ENCODE assay signal across 11 cellular contexts in the genomic region with DNA sequence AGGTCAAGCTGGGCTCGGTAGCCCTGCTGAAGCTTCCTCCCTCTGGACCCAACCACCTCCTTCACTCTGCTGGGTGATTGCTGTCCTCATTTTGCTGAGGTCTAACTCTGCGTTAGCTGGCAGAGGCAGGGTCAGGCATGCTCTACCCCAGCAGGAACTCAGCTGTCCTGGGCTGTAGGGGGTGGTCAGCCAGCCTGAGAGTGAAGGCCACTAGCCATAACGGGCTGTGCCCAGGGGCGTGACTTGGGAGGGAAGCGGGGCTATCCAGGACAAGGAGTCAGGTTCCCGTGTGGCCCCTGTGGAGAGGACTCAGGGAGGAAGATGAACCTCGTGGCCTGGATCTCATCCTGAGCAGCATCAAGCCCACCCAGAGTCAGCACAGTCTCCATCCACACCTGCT. TPM values are rescaled to one million over a fixed set of nuclear protein-coding genes. Genes with fewer than 3 reads are reported as not detected.
"Had no signal": no experiment of that assay in that cellular context is flagged by ENCODE, and none has a peak within 500 bp of the region (broad histone marks: within the 10 kb centered on the region; RNA-seq: fewer than 3 reads in every experiment).

No MANE protein-coding gene starts in this region.

- FAIRE-seq: H54, K562 had no signal

- H3K9ac ChIP-seq: GM23248 had no signal

- H3K4me3 ChIP-seq: GM23248, HAP-1, K562 had no signal

- ATAC-seq: HCT116, K562 had no signal

- H3K27ac Mint-ChIP-seq: HFFc6 had no signal

- H3K9me3 ChIP-seq: HAP-1 had no signal

- DNase-seq: GM23248, GOT3, HFFc6, IMR-90, KG1 had no signal

- H2AFZ ChIP-seq: GM23248 had no signal

- H3K27ac ChIP-seq: GM23248, HL-60 had no signal

- H3K4me3 Mint-ChIP-seq: HFFc6 had no signal

- H3K36me3 ChIP-seq: HAP-1 had no signal

- H3K4me1 ChIP-seq: HAP-1 had no signal

RNA-seq across cellular contexts. Expression of gene CST5, which starts 0.8 kb away (rescaled TPM):
- total RNA-seq: GM23248, HFFc6, HT1080, IMR-90, K562 had no signal
- polyA plus RNA-seq: GM23248, IMR-90, K562 had no signal

RNA-seq across cellular contexts. Expression of gene CST2, which starts 52.3 kb away (rescaled TPM):
- total RNA-seq: HFFc6, HT1080, IMR-90, K562 had no signal
- polyA plus RNA-seq: IMR-90, K562 had no signal
